In genomic region chr1:151593651-151594625, GRCh38 we compare ENCODE assay signal across 8 cellular contexts. TPM values are rescaled to one million over a fixed set of nuclear protein-coding genes. Genes with fewer than 3 reads are reported as not detected.
A peak's percentile ranks its signal among the peaks of the same experiment; 100 is the strongest.
DNase-seq lines count a peak whose midpoint lies in the region; ATAC-seq and TF ChIP-seq lines count a peak whose summit lies in the region.

No MANE protein-coding gene starts in this region.

- no peaks in the 10 kb centered on the region for H3F3A ChIP-seq in SK-N-SH (replicated peaks; ENCODE audit: insufficient read depth)

- peak overlapping the region; percentile 76 for H3K4me3 Mint-ChIP-seq in activated naive CD4-positive, alpha-beta T cell treated with anti-CD3 and anti-CD28 coated beads, Interleukin-2, amount 50 U/mL, for 24 hours

- peak; percentile 78 for TF ChIP-seq RAD21 in SK-N-SH (IDR thresholded peaks at IDR 0.05; ENCODE audit: low read length)

- WGBS in SK-N-SH (ENCODE audit: low lambda C conversion rate), result 34% methylated on average over 23 of the region's 23 CpGs
- WGBS in heart left ventricle, 4 donors, result 13 to 19% (median 16%) methylated on average over 21 to 23 of the region's 23 CpGs
- 26% methylated on average over 23 of the region's 23 CpGs for WGBS in prostate gland
- 20 to 25% methylated on average over 23 of the region's 23 CpGs for WGBS in aorta, 2 donors

- H3K27ac ChIP-seq in SK-N-SH (ENCODE audit: low read depth in 2 of 2, low read length in 1 of 2) (no peak overlapping the region), heart left ventricle (no peak overlapping the region), prostate gland (no peak overlapping the region), aorta (ENCODE audit: low read depth in 1 of 2, low read length in 2 of 2) (no peak overlapping the region)

- H3K9me2 ChIP-seq in SK-N-SH, result no peaks in the 10 kb centered on the region

- intact Hi-C loops in heart left ventricle (cut with DNase I) (loop anchor here (1.0 to 10.0 kb wide), 8 partner anchors 138 to 243 kb away; partner anchors contain the start of genes C2CD4D (in 6 of the 10) and RORC (in 1 of the 10)), prostate gland (cut with DNase I) (loop anchor here (2.0 to 10.0 kb wide), 3 partner anchors 59 to 411 kb away; no protein-coding TSS in a partner anchor), aorta (cut with DNase I) (loop anchor here (1.0 to 10.0 kb wide), 3 partner anchors 59 to 141 kb away; no protein-coding TSS in a partner anchor)

- no peaks in the 10 kb centered on the region for H3K36me3 Mint-ChIP-seq in activated naive CD4-positive, alpha-beta T cell treated with anti-CD3 and anti-CD28 coated beads, Interleukin-2, amount 50 U/mL, for 24 hours

- H3K4me1 Mint-ChIP-seq in activated naive CD4-positive, alpha-beta T cell treated with anti-CD3 and anti-CD28 coated beads, Interleukin-2, amount 50 U/mL, for 24 hours, result peaks cover 11% of the 10 kb centered on the region

- POLR2A ChIA-PET in SK-N-SH (lab: Yijun Ruan, JAX), result no interaction called here

- H2AFZ ChIP-seq in SK-N-SH (ENCODE audit: low read depth), result no peak overlapping the region

- H3K4me3 ChIP-seq in MG63 (no peak overlapping the region), SK-N-SH (ENCODE audit: low read depth in 2 of 2, low read length in 1 of 2) (peak overlapping the region in 1 of 2 experiments; percentile 28; a peak in 1 of 4 replicates), heart left ventricle (peak overlapping the region in 3 of 12 donors; percentile 5 to 18 (median 13)), prostate gland (no peak overlapping the region), aorta (ENCODE audit: low read length in 2 of 2) (no peak overlapping the region)

- peak; percentile 38 for DNase-seq in MG63
- DNase-seq in SK-N-SH, result peak; percentile 80
- peak; percentile 60 to 84 (median 71) for DNase-seq in heart left ventricle
- DNase-seq in prostate gland (ENCODE audit: low spot score), result peak; percentile 85
- DNase-seq in aorta, result peak; percentile 79 to 87

- CTCF ChIA-PET in SK-N-SH (lab: Yijun Ruan, JAX), result interaction anchor here (0.6 to 4.0 kb wide), 63 partner anchors 8 to 408 kb away, joined by 3 to 35 read pairs (median 4); partner anchors contain the start of genes C2CD4D, CELF3, CGN and TUFT1

- H3K9me3 ChIP-seq in MG63 (no peaks in the 10 kb centered on the region), SK-N-SH (no peaks in the 10 kb centered on the region), heart left ventricle (peaks cover 0 to 13% (median 1%) of the 10 kb centered on the region in 12 donors), prostate gland (no peaks in the 10 kb centered on the region), aorta (ENCODE audit: control insufficient read depth, low read length) (no peaks in the 10 kb centered on the region)

- peaks cover 1% of the 10 kb centered on the region for H3K27me3 Mint-ChIP-seq in activated naive CD4-positive, alpha-beta T cell treated with anti-CD3 and anti-CD28 coated beads, Interleukin-2, amount 50 U/mL, for 24 hours

- TF ChIP-seq POLR2A in heart left ventricle (IDR thresholded peaks at IDR 0.05) (no peak), prostate gland (IDR thresholded peaks at IDR 0.05) (no peak)

- H3K4me1 ChIP-seq in SK-N-SH (ENCODE audit: control insufficient read depth in 1 of 2, insufficient read depth in 2 of 2, low read depth in 1 of 2, low read length in 1 of 2) (peaks cover 0 to 6% of the 10 kb centered on the region in 2 experiments; a peak in 1 of 4 replicates), heart left ventricle (peaks cover 0 to 7% (median 0%) of the 10 kb centered on the region in 12 donors), prostate gland (replicated peaks) (no peaks in the 10 kb centered on the region), aorta (ENCODE audit: control insufficient read depth in 1 of 2, insufficient read depth in 2 of 2, low read length in 2 of 2) (no peaks in the 10 kb centered on the region)

- no peaks in the 10 kb centered on the region for H3K9me3 Mint-ChIP-seq in activated naive CD4-positive, alpha-beta T cell treated with anti-CD3 and anti-CD28 coated beads, Interleukin-2, amount 50 U/mL, for 24 hours

- peak in 3 of 4 donors; percentile 61 to 67 (median 62) for ATAC-seq in heart left ventricle
- ATAC-seq in aorta (ENCODE audit: low FRiP score), result peak; percentile 62
- ATAC-seq in GM18909 (IDR thresholded peaks at IDR 0.05; ENCODE audit: poor library complexity, unreplicated experiment), result no peak

- no peaks in the 10 kb centered on the region for H3K79me2 ChIP-seq in SK-N-SH (ENCODE audit: insufficient read depth)

- H3K27ac Mint-ChIP-seq in activated naive CD4-positive, alpha-beta T cell treated with anti-CD3 and anti-CD28 coated beads, Interleukin-2, amount 50 U/mL, for 24 hours, result no peak overlapping the region

- no peak overlapping the region for H3K9ac ChIP-seq in SK-N-SH

- H4K20me1 ChIP-seq in SK-N-SH (ENCODE audit: insufficient read depth), result no peaks in the 10 kb centered on the region

- TF ChIP-seq EP300 in SK-N-SH (IDR thresholded peaks at IDR 0.05; ENCODE audit: borderline replicate concordance in 1 of 2, low read depth in 1 of 2, low read length in 1 of 2), result no peak

- peak; percentile 96 for TF ChIP-seq CTCF in GM12873 (IDR thresholded peaks at IDR 0.05; ENCODE audit: insufficient read depth, low read depth, low read length, missing control alignments)
- TF ChIP-seq CTCF in SK-N-SH (IDR thresholded peaks at IDR 0.05), result peak; percentile 97
- TF ChIP-seq CTCF in heart left ventricle (IDR thresholded peaks at IDR 0.05), result peak; percentile 79 to 94 (median 88)
- peak; percentile 69 to 88 (median 86) for TF ChIP-seq CTCF in prostate gland (IDR thresholded peaks at IDR 0.05)

- H3K4me2 ChIP-seq in SK-N-SH, result no peak overlapping the region

- H3K36me3 ChIP-seq in MG63 (no peaks in the 10 kb centered on the region), SK-N-SH (replicated peaks in 1 of 2; ENCODE audit: control insufficient read depth in 1 of 2, insufficient read depth in 2 of 2, low read length in 1 of 2) (no peaks in the 10 kb centered on the region), heart left ventricle (no peaks in the 10 kb centered on the region), prostate gland (no peaks in the 10 kb centered on the region), aorta (ENCODE audit: control insufficient read depth in 1 of 2, insufficient read depth in 2 of 2, low read length in 1 of 2) (no peaks in the 10 kb centered on the region)

- H3K27me3 ChIP-seq in MG63, result no peaks in the 10 kb centered on the region
- H3K27me3 ChIP-seq in SK-N-SH (ENCODE audit: insufficient read depth), result no peaks in the 10 kb centered on the region
- peaks cover 0 to 5% (median 0%) of the 10 kb centered on the region in 9 donors for H3K27me3 ChIP-seq in heart left ventricle
- H3K27me3 ChIP-seq in prostate gland (replicated peaks; ENCODE audit: insufficient read depth), result no peaks in the 10 kb centered on the region
- no peaks in the 10 kb centered on the region for H3K27me3 ChIP-seq in aorta (ENCODE audit: control insufficient read depth in 1 of 2, insufficient read depth in 2 of 2, low read length in 1 of 2)

TF ChIP-seq in SK-N-SH, 30 proteins besides CTCF, POLR2A, EP300 and RAD21 (continues in another document):
- TF ChIP-seq POLR2AphosphoS5 (IDR thresholded peaks at IDR 0.05; ENCODE audit: low read depth, low read length), result no peak
- 0 out of 2 replicates have a peak, but pooled peaks have one; percentile 10 for TF ChIP-seq ELF1 (IDR thresholded peaks at IDR 0.05)
- no peak for TF ChIP-seq MXI1 (IDR thresholded peaks at IDR 0.05; ENCODE audit: low read depth, low read length)
- TF ChIP-seq MEF2A (IDR thresholded peaks at IDR 0.05; ENCODE audit: borderline replicate concordance, low read depth), result no peak
- no peak for TF ChIP-seq GABPA (IDR thresholded peaks at IDR 0.05; ENCODE audit: low read depth)
- no peak for TF ChIP-seq TEAD4 (IDR thresholded peaks at IDR 0.05; ENCODE audit: borderline replicate concordance, insufficient read depth)
- no peak for TF ChIP-seq RCOR1 (IDR thresholded peaks at IDR 0.05; ENCODE audit: low read length)
- no peak for TF ChIP-seq NRF1 (IDR thresholded peaks at IDR 0.05; ENCODE audit: low read depth, low read length)
- no peak for TF ChIP-seq JUND (IDR thresholded peaks at IDR 0.05)
- TF ChIP-seq PBX3 (IDR thresholded peaks at IDR 0.05), result no peak
- TF ChIP-seq TAF1 (IDR thresholded peaks at IDR 0.05; ENCODE audit: borderline replicate concordance, low read depth, low read length), result no peak
- TF ChIP-seq TCF12 (IDR thresholded peaks at IDR 0.05), result no peak
- TF ChIP-seq NFIC (IDR thresholded peaks at IDR 0.05; ENCODE audit: borderline replicate concordance), result no peak

RNA-seq across cellular contexts. Expression of gene SNX27, which starts 17.9 kb away (rescaled TPM):
- total RNA-seq in MG63 (2014; rRNA removed; shearing (Covaris generic); ENCODE audit: low replicate concordance), result 17.1 and 44.5 TPM in 2 replicates
- 10.8 and 12.8 TPM in 2 replicates for polyA plus RNA-seq in SK-N-SH (2012; rRNA removed)
- 11.1 and 12.7 TPM in 2 replicates for polyA plus RNA-seq in SK-N-SH (2012; cell fraction: cytosol; rRNA removed)
- polyA plus RNA-seq in SK-N-SH (2012; cell fraction: nucleus; rRNA removed), result 11.4 and 19.1 TPM in 2 replicates
- 10 to 100 TPM; 21.6 to 39.4 (median 33.2) TPM for total RNA-seq in heart left ventricle
- polyA plus RNA-seq in heart left ventricle, result 10 to 100 TPM in 1 of 2 donors, 1 to 10 TPM in 1; 9.6 to 17.6 TPM
- total RNA-seq in prostate gland, result 10 to 100 TPM; 24.1 to 38.4 TPM
- 10 to 100 TPM; 34.7 to 48.0 TPM for total RNA-seq in aorta
- polyA plus RNA-seq in aorta, result 1 to 10 TPM; 5.6 to 6.4 TPM

RNA-seq across cellular contexts. Expression of gene TUFT1, which starts 53.8 kb away (rescaled TPM):
- 18.8 and 19.8 TPM in 2 replicates for total RNA-seq in MG63 (2014; rRNA removed; shearing (Covaris generic); ENCODE audit: low replicate concordance)
- polyA plus RNA-seq in SK-N-SH (2012; rRNA removed) (20.6 and 27.9 TPM in 2 replicates), heart left ventricle (1 to 10 TPM; 2.4 to 5.0 TPM), aorta (1 to 10 TPM; 3.9 to 4.5 TPM)
- 21.1 and 22.1 TPM in 2 replicates for polyA plus RNA-seq in SK-N-SH (2012; cell fraction: cytosol; rRNA removed)
- 28.8 and 43.7 TPM in 2 replicates for polyA plus RNA-seq in SK-N-SH (2012; cell fraction: nucleus; rRNA removed)
- total RNA-seq in heart left ventricle (10 to 100 TPM in 1 of 9 donors, 1 to 10 TPM in 8; 2.1 to 13.6 (median 4.3) TPM), prostate gland (10 to 100 TPM; 15.2 to 29.0 TPM), aorta (10 to 100 TPM in 1 of 2 donors, 1 to 10 TPM in 1; 6.5 to 11.2 TPM)
